Comparison of ENCODE assay signal across 19 cellular contexts in genomic region chr1:34784751-34785221, GRCh38. TPM values are rescaled to one million over a fixed set of nuclear protein-coding genes. Genes with fewer than 3 reads are reported as not detected.
"Had no signal": no experiment of that assay in that cellular context is flagged by ENCODE, and none has a peak within 500 bp of the region (broad histone marks: within the 10 kb centered on the region; RNA-seq: fewer than 3 reads in every experiment).

No MANE protein-coding gene starts in this region.

- H3K27ac Mint-ChIP-seq: activated CD8-positive, alpha-beta T cell treated with anti-CD3 and anti-CD28 coated beads for 36 hours; activated naive CD8-positive, alpha-beta T cell treated with anti-CD3 and anti-CD28 coated beads, Interleukin-2, amount 50 U/mL, for 24 hours; stimulated activated naive CD8-positive, alpha-beta T cell treated with anti-CD3 and anti-CD28 coated beads, Interleukin-15, amount 100 ng/mL, for 72 hours had no signal

- H3K4me3 Mint-ChIP-seq: activated CD8-positive, alpha-beta T cell treated with anti-CD3 and anti-CD28 coated beads for 36 hours; activated naive CD8-positive, alpha-beta T cell treated with anti-CD3 and anti-CD28 coated beads, Interleukin-2, amount 50 U/mL, for 24 hours; stimulated activated naive CD8-positive, alpha-beta T cell treated with anti-CD3 and anti-CD28 coated beads, Interleukin-15, amount 100 ng/mL, for 72 hours had no signal

- H3K36me3 ChIP-seq: heart right ventricle, left lung, uterus had no signal

- H3K9me3 Mint-ChIP-seq: activated CD8-positive, alpha-beta T cell treated with anti-CD3 and anti-CD28 coated beads for 36 hours; activated naive CD8-positive, alpha-beta T cell treated with anti-CD3 and anti-CD28 coated beads, Interleukin-2, amount 50 U/mL, for 24 hours; stimulated activated naive CD8-positive, alpha-beta T cell treated with anti-CD3 and anti-CD28 coated beads, Interleukin-15, amount 100 ng/mL, for 72 hours had no signal

- H3K4me3 ChIP-seq: heart right ventricle, left lung, testis, uterus had no signal

- H3K9me3 ChIP-seq: heart right ventricle, left lung, testis, uterus had no signal

- H3K27ac ChIP-seq: heart right ventricle, left lung, testis, uterus had no signal

- FAIRE-seq: astrocyte, endothelial cell of umbilical vein, frontal cortex, islet of Langerhans had no signal

- ATAC-seq: activated CD8-positive, alpha-beta T cell treated with anti-CD3 and anti-CD28 coated beads for 36 hours; activated naive CD8-positive, alpha-beta T cell treated with anti-CD3 and anti-CD28 coated beads, Interleukin-2, amount 50 U/mL, for 24 hours; heart right ventricle; left lung; stimulated activated naive CD8-positive, alpha-beta T cell treated with anti-CD3 and anti-CD28 coated beads, Interleukin-15, amount 100 ng/mL, for 72 hours had no signal

- DNase-seq: activated CD4-positive, alpha-beta T cell treated with anti-CD3 and anti-CD28 coated beads for 4 hours; activated CD8-positive, alpha-beta T cell treated with anti-CD3 and anti-CD28 coated beads for 36 hours; activated naive CD4-positive, alpha-beta T cell treated with Interleukin-2 at 50 U/mL for 16 hours; activated naive CD8-positive, alpha-beta T cell treated with anti-CD3 and anti-CD28 coated beads, Interleukin-2, amount 50 U/mL, for 24 hours; heart right ventricle; left lung; mesendoderm; stimulated activated CD4-positive, alpha-beta T cell treated with anti-CD3 and anti-CD28 coated beads, Interleukin-15, amount 100 ng/mL, for 24 hours; stimulated activated CD4-positive, alpha-beta T cell treated with anti-CD3 and anti-CD28 coated beads, Interleukin-4, amount 100 ng/mL, for 4 hours; stimulated activated naive CD8-positive, alpha-beta T cell treated with anti-CD3 and anti-CD28 coated beads, Interleukin-15, amount 100 ng/mL, for 72 hours; testis; uterus had no signal

RNA-seq across cellular contexts. Expression of gene GJB3, which starts 3.8 kb away (rescaled TPM):
- total RNA-seq: activated CD8-positive, alpha-beta T cell treated with anti-CD3 and anti-CD28 coated beads for 36 hours; endothelial cell of umbilical vein; fibroblast of lung; frontal cortex; heart right ventricle; osteocyte had no signal
- polyA plus RNA-seq: endothelial cell of umbilical vein, fibroblast of lung, heart right ventricle, neural cell had no signal

RNA-seq across cellular contexts. Expression of gene GJA4, which starts 8.0 kb away (rescaled TPM):
- total RNA-seq: activated CD8-positive, alpha-beta T cell treated with anti-CD3 and anti-CD28 coated beads for 36 hours; astrocyte; fibroblast of lung; osteocyte had no signal
- polyA plus RNA-seq: fibroblast of lung, neural cell had no signal

RNA-seq across cellular contexts. Expression of gene GJB4, which starts 25.2 kb away (rescaled TPM):
- total RNA-seq: activated CD8-positive, alpha-beta T cell treated with anti-CD3 and anti-CD28 coated beads for 36 hours; astrocyte; endothelial cell of umbilical vein; fibroblast of lung; frontal cortex; heart right ventricle; left lung; osteocyte; testis; uterus had no signal
- polyA plus RNA-seq: endothelial cell of umbilical vein, fibroblast of lung, heart right ventricle, neural cell had no signal

RNA-seq across cellular contexts. Expression of gene GJB5, which starts 29.9 kb away (rescaled TPM):
- total RNA-seq: activated CD8-positive, alpha-beta T cell treated with anti-CD3 and anti-CD28 coated beads for 36 hours; astrocyte; endothelial cell of umbilical vein; fibroblast of lung; frontal cortex; heart right ventricle; osteocyte; testis had no signal
- polyA plus RNA-seq: endothelial cell of umbilical vein, fibroblast of lung, heart right ventricle, neural cell had no signal
